8 cellular contexts compared by ENCODE assay signal in genomic region chr14:50311974-50312733, GRCh38. TPM values are rescaled to one million over a fixed set of nuclear protein-coding genes. Genes with fewer than 3 reads are reported as not detected.
DNase-seq lines count a peak whose midpoint lies in the region; ATAC-seq and TF ChIP-seq lines count a peak whose summit lies in the region.

DMAC2L (plus strand) TSS chr14:50312324; CDS start chr14:50321488, 9,164 bp downstream.
L2HGDH (minus strand) TSS chr14:50312229; CDS start chr14:50312150, 79 bp downstream.

- ATAC-seq in GM19372 (IDR thresholded peaks at IDR 0.05; ENCODE audit: low read depth, unreplicated experiment) = peak; percentile 91
- ATAC-seq in HG03521 (IDR thresholded peaks at IDR 0.05; ENCODE audit: unreplicated experiment) = peak; percentile 92
- ATAC-seq in right lobe of liver = peak; percentile 97 to 99 (median 98)

- H3K36me3 ChIP-seq in right lobe of liver = no peaks in the 10 kb centered on the region

- H3K27ac Mint-ChIP-seq in dendritic cell treated with granulocyte-macrophage colony-stimulating factor and Interleukin-4, amounts not matched to agents 40 ng/mL and 50 ng/mL, for 4 days = peak within 1 kb of the TSS; percentile 95

- H3K9me3 ChIP-seq in right lobe of liver = no peaks in the 10 kb centered on the region

- intact Hi-C loops in dendritic cell treated with granulocyte-macrophage colony-stimulating factor and Interleukin-4, amounts not matched to agents 40 ng/mL and 50 ng/mL, for 4 days (cut with micrococcal nuclease) = loop anchor here (1.0 to 5.0 kb wide), 3 partner anchors 81 to 545 kb away; partner anchors contain the start of genes KLHDC2, MAP4K5 and SOS2
- intact Hi-C loops in right lobe of liver (cut with DNase I) = no loop called here

- peak; percentile 80 for TF ChIP-seq POLR2A in right lobe of liver (IDR thresholded peaks at IDR 0.05)

- H3K9me3 Mint-ChIP-seq in dendritic cell treated with granulocyte-macrophage colony-stimulating factor and Interleukin-4, amounts not matched to agents 40 ng/mL and 50 ng/mL, for 4 days = no peaks in the 10 kb centered on the region

- WGBS in right lobe of liver (ENCODE audit: insufficient coverage, low coverage, low lambda C conversion rate, missing lambda C conversion rate) = 0% methylated on average over 17 of the region's 83 CpGs

- peak within 1 kb of the TSS; percentile 65 to 85 (median 67) for H3K4me3 ChIP-seq in right lobe of liver

- TF ChIP-seq CTCF in C4-2B (conservative IDR thresholded peaks at IDR 0.05) (peak; percentile 61), right lobe of liver (IDR thresholded peaks at IDR 0.05) (peak in 1 of 4 donors; percentile 1)

- DNase-seq in NCI-H69 (lab: John Stamatoyannopoulos, UW) (peak; percentile 99), right lobe of liver (peak; percentile 95 to 96 (median 96))
- peak; percentile 76 to 83 for DNase-seq in activated CD4-positive, alpha-beta T cell treated with anti-CD3 and anti-CD28 coated beads, Interleukin-2, amount 50 U/mL, for 24 hours (ENCODE audit: low read depth in 1 of 2, low spot score in 1 of 2)
- DNase-seq in stimulated activated CD4-positive, alpha-beta T cell treated with anti-CD3 and anti-CD28 coated beads, Interleukin-4, amount 100 ng/mL, for 4 hours = peak; percentile 83 to 89

- no peaks in the 10 kb centered on the region for H3K27me3 ChIP-seq in right lobe of liver

- peaks cover 27% of the 10 kb centered on the region for H3K4me1 Mint-ChIP-seq in dendritic cell treated with granulocyte-macrophage colony-stimulating factor and Interleukin-4, amounts not matched to agents 40 ng/mL and 50 ng/mL, for 4 days (ENCODE audit: low read depth)

- peaks cover 33% of the 10 kb centered on the region for H3K36me3 Mint-ChIP-seq in dendritic cell treated with granulocyte-macrophage colony-stimulating factor and Interleukin-4, amounts not matched to agents 40 ng/mL and 50 ng/mL, for 4 days (ENCODE audit: low read depth)

- H3K4me3 Mint-ChIP-seq in dendritic cell treated with granulocyte-macrophage colony-stimulating factor and Interleukin-4, amounts not matched to agents 40 ng/mL and 50 ng/mL, for 4 days = peak within 1 kb of the TSS; percentile 94

- peaks cover 0 to 17% (median 3%) of the 10 kb centered on the region in 4 donors for H3K4me1 ChIP-seq in right lobe of liver

- peak within 1 kb of the TSS; percentile 92 for H3K27ac ChIP-seq in C4-2B
- H3K27ac ChIP-seq in right lobe of liver = peak within 1 kb of the TSS; percentile 81 to 84 (median 82)

- no peaks in the 10 kb centered on the region for H3K27me3 Mint-ChIP-seq in dendritic cell treated with granulocyte-macrophage colony-stimulating factor and Interleukin-4, amounts not matched to agents 40 ng/mL and 50 ng/mL, for 4 days

RNA-seq across cellular contexts. Expression of gene DMAC2L, which starts in this region (rescaled TPM):
- total RNA-seq in right lobe of liver = 10 to 100 TPM in 1 of 6 experiments, 1 to 10 TPM in 5; 4.1 to 10.9 (median 7.1) TPM

RNA-seq across cellular contexts. Expression of gene L2HGDH, which starts in this region (rescaled TPM):
- total RNA-seq in right lobe of liver = 10 to 100 TPM in 1 of 6 experiments, 1 to 10 TPM in 5; 6.1 to 11.1 (median 6.9) TPM

Comparison
In these comparisons a context has a peak if more than half of its experiments do, and no peak if none do; other contexts are left out.
1. Peak in every context shown above with its lines: DNase-seq, ATAC-seq, H3K4me3 ChIP-seq and H3K27ac ChIP-seq.